ENCODE assay signal across 6 cellular contexts in the genomic region with DNA sequence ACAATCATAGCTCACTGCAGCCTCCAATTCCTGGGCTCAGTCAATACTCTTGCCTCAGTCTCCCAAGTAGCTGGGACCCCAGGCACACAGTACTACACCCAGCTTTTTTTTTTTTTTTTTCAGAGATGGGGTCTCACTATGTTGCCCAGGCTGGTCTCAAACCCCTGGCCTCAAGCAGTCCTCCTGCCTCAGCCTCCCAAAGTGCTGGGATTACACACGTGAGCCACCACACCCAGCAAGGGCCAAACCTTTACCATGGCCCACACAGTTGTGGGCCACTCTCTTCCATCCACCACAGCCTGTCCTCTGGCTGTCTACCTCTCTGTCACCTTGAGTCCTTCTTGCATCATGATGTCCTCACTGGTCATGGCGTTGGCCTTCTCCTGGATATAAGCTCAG. TPM values are rescaled to one million over a fixed set of nuclear protein-coding genes. Genes with fewer than 3 reads are reported as not detected.
"Had no signal": no experiment of that assay in that cellular context is flagged by ENCODE, and none has a peak within 500 bp of the region (broad histone marks: within the 10 kb centered on the region; RNA-seq: fewer than 3 reads in every experiment).

No MANE protein-coding gene starts in this region.

RNA-seq across cellular contexts. Expression of a gene that starts 24.2 kb away (rescaled TPM):
- total RNA-seq: HepG2, HT1080, IMR-90, M059J, Right ventricle myocardium superior, SJSA1 had no signal
- polyA plus RNA-seq: HepG2, IMR-90 had no signal
